Comparison of ENCODE assay signal across 1 cellular context in genomic region chr10:69139961-69140360, GRCh38.
TF ChIP-seq lines count a peak whose summit lies in the region.

No MANE protein-coding gene starts in this region.

TF ChIP-seq in HepG2, 621 proteins besides CTCF, POLR2A, EP300 and RAD21:
- no peak for TF ChIP-seq HOXA9 (CRISPR knock-in tag; IDR thresholded peaks at IDR 0.05; ENCODE audit: borderline replicate concordance)
- peak; percentile 34; the same call in 1 of the 2 replicates for TF ChIP-seq ZNF770 (CRISPR knock-in tag; IDR thresholded peaks at IDR 0.05)
